8 cellular contexts compared by ENCODE assay signal in the genomic region with DNA sequence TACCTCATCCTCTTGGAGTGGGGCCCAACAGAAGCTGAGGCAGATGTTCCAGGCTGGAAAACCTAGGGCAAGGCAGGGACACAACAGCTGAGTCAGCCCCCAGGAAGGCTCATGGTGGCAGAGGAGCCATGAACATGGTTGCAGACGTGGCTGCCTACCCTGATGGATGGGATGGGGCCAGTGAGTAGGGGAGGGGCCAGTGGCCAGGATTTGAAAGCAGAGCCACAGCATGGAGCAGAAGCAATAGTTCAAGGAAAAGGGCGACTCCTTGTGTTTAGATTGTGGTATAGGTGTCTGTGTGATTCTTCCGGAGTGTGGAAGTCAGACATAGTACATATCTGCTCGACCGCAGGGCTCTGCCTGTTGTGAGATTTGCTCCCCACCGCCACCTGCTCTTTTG. TPM values are rescaled to one million over a fixed set of nuclear protein-coding genes. Genes with fewer than 3 reads are reported as not detected.
DNase-seq lines count a peak whose midpoint lies in the region; TF ChIP-seq lines count a peak whose summit lies in the region.

No MANE protein-coding gene starts in this region.

- H3K4me3 Mint-ChIP-seq in activated naive CD8-positive, alpha-beta T cell = no peak overlapping the region
- H3K4me3 Mint-ChIP-seq in activated naive CD8-positive, alpha-beta T cell treated with anti-CD3 and anti-CD28 coated beads for 36 hours = no peak overlapping the region
- H3K4me3 Mint-ChIP-seq in type B pancreatic cell = no peak overlapping the region

- peaks cover 11% of the 10 kb centered on the region for H3K4me1 Mint-ChIP-seq in activated naive CD8-positive, alpha-beta T cell (ENCODE audit: low read depth)
- H3K4me1 Mint-ChIP-seq in activated naive CD8-positive, alpha-beta T cell treated with anti-CD3 and anti-CD28 coated beads for 36 hours = peaks cover 26% of the 10 kb centered on the region
- peaks cover 14% of the 10 kb centered on the region for H3K4me1 Mint-ChIP-seq in type B pancreatic cell (ENCODE audit: unreplicated experiment)

- no peak for DNase-seq in activated naive CD8-positive, alpha-beta T cell treated with anti-CD3 and anti-CD28 coated beads for 36 hours
- peak; percentile 32 for DNase-seq in SW480 (ENCODE audit: low spot score)
- DNase-seq in fibroblast of gingiva (ENCODE audit: low read depth) = peak; percentile 10
- DNase-seq in type B pancreatic cell (ENCODE audit: extremely low spot score, unreplicated experiment) = no peak
- DNase-seq in NCI-H187 (lab: John Stamatoyannopoulos, UW) = no peak
- no peak for DNase-seq in NCI-H526 (lab: John Stamatoyannopoulos, UW)
- no peak for DNase-seq in activated CD4-positive, CD25-positive, alpha-beta regulatory T cell (lab: John Stamatoyannopoulos, UW)

- peak overlapping the region; percentile 64 for H3K27ac Mint-ChIP-seq in activated naive CD8-positive, alpha-beta T cell
- H3K27ac Mint-ChIP-seq in activated naive CD8-positive, alpha-beta T cell treated with anti-CD3 and anti-CD28 coated beads for 36 hours = no peak overlapping the region
- H3K27ac Mint-ChIP-seq in type B pancreatic cell = no peak overlapping the region

- H3K9me3 Mint-ChIP-seq in activated naive CD8-positive, alpha-beta T cell (ENCODE audit: low read depth) = no peaks in the 10 kb centered on the region
- H3K9me3 Mint-ChIP-seq in activated naive CD8-positive, alpha-beta T cell treated with anti-CD3 and anti-CD28 coated beads for 36 hours = no peaks in the 10 kb centered on the region
- no peaks in the 10 kb centered on the region for H3K9me3 Mint-ChIP-seq in type B pancreatic cell

- TF ChIP-seq CTCF in type B pancreatic cell (conservative IDR thresholded peaks at IDR 0.05) = peak; percentile 49

- H3K36me3 Mint-ChIP-seq in activated naive CD8-positive, alpha-beta T cell = no peaks in the 10 kb centered on the region
- H3K36me3 Mint-ChIP-seq in activated naive CD8-positive, alpha-beta T cell treated with anti-CD3 and anti-CD28 coated beads for 36 hours = peaks cover 2% of the 10 kb centered on the region
- peaks cover 7% of the 10 kb centered on the region for H3K36me3 Mint-ChIP-seq in type B pancreatic cell

- H3K27me3 Mint-ChIP-seq in activated naive CD8-positive, alpha-beta T cell = no peaks in the 10 kb centered on the region
- no peaks in the 10 kb centered on the region for H3K27me3 Mint-ChIP-seq in activated naive CD8-positive, alpha-beta T cell treated with anti-CD3 and anti-CD28 coated beads for 36 hours
- H3K27me3 Mint-ChIP-seq in type B pancreatic cell = no peaks in the 10 kb centered on the region

RNA-seq across cellular contexts. Expression of a gene that starts 24.2 kb away (rescaled TPM):
- total RNA-seq in activated naive CD8-positive, alpha-beta T cell treated with anti-CD3 and anti-CD28 coated beads for 36 hours = 10 to 100 TPM in 1 of 2 experiments, 1 to 10 TPM in 1; 9.9 to 10.5 TPM
- 22.2 and 26.1 TPM in 2 replicates for total RNA-seq in type B pancreatic cell (ENCODE audit: low replicate concordance)

Comparison
In these comparisons a context has a peak if more than half of its experiments do, and no peak if none do; other contexts are left out.
1. DNase-seq: peak in SW480 (single experiment) and fibroblast of gingiva (single experiment); none in activated naive CD8-positive, alpha-beta T cell treated with anti-CD3 and anti-CD28 coated beads for 36 hours (single experiment), type B pancreatic cell (single experiment), NCI-H187 (0 of 2), NCI-H526 (0 of 2) and activated CD4-positive, CD25-positive, alpha-beta regulatory T cell (0 of 4).